ENCODE assay signal across 13 cellular contexts in the genomic region with DNA sequence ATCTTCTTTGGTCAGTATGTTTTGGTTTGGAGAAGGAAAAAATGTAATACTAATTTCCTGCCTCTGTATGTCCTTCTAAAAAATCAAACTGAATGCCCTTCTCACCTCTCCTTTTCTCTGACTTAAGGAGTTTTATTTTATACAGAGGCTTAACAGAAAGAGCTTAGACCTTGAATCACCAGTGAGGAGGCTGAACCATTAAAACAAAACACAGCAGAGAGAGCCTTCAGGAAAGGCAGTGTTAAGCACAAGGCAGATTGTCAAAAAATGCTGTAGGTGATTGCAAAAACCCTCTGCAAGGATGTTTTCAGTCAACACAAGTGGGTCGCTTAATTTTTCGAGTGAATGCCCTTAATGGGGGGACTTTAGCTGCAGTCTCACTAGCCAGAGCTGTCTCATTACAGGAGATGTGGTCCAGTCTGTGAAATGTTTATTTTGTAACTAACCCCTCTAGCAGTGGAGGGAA.
DNase-seq lines count a peak whose midpoint lies in the region; ATAC-seq and TF ChIP-seq lines count a peak whose summit lies in the region.
"Had no signal": no experiment of that assay in that cellular context is flagged by ENCODE, and none has a peak within 500 bp of the region (broad histone marks: within the 10 kb centered on the region; RNA-seq: fewer than 3 reads in every experiment).

No MANE protein-coding gene starts in this region.

- no peaks in the 10 kb centered on the region for H3K9me3 Mint-ChIP-seq in osteocyte (ENCODE audit: unreplicated experiment)
- H3K9me3 Mint-ChIP-seq: activated CD4-positive, alpha-beta memory T cell treated with anti-CD3 and anti-CD28 coated beads for 36 hours; activated naive CD8-positive, alpha-beta T cell treated with anti-CD3 and anti-CD28 coated beads, Interleukin-2, amount 10 ng/mL, durations not matched to agents 7 days and 5 days had no signal

- no peaks in the 10 kb centered on the region for H3K27me3 ChIP-seq in MG63

- peak overlapping the region; percentile 20 for H3K4me3 Mint-ChIP-seq in osteocyte (ENCODE audit: unreplicated experiment)
- H3K4me3 Mint-ChIP-seq: activated CD4-positive, alpha-beta memory T cell treated with anti-CD3 and anti-CD28 coated beads for 36 hours; activated naive CD8-positive, alpha-beta T cell treated with anti-CD3 and anti-CD28 coated beads, Interleukin-2, amount 10 ng/mL, durations not matched to agents 7 days and 5 days; IgD-negative memory B cell; naive thymus-derived CD4-positive, alpha-beta T cell had no signal

- H3K27ac Mint-ChIP-seq in osteocyte (ENCODE audit: unreplicated experiment), result peak overlapping the region; percentile 83
- H3K27ac Mint-ChIP-seq: activated CD4-positive, alpha-beta memory T cell treated with anti-CD3 and anti-CD28 coated beads for 36 hours; activated naive CD8-positive, alpha-beta T cell treated with anti-CD3 and anti-CD28 coated beads, Interleukin-2, amount 10 ng/mL, durations not matched to agents 7 days and 5 days; IgD-negative memory B cell; naive thymus-derived CD4-positive, alpha-beta T cell had no signal

- no peaks in the 10 kb centered on the region for H3K36me3 Mint-ChIP-seq in osteocyte (ENCODE audit: unreplicated experiment)
- H3K36me3 Mint-ChIP-seq: activated CD4-positive, alpha-beta memory T cell treated with anti-CD3 and anti-CD28 coated beads for 36 hours; activated naive CD8-positive, alpha-beta T cell treated with anti-CD3 and anti-CD28 coated beads, Interleukin-2, amount 10 ng/mL, durations not matched to agents 7 days and 5 days; naive thymus-derived CD4-positive, alpha-beta T cell had no signal

- no peak overlapping the region for H3K4me3 ChIP-seq in choroid plexus epithelial cell (ENCODE audit: low read depth, low read length)
- H3K4me3 ChIP-seq in MG63, result no peak overlapping the region

- ATAC-seq in HG03432 (IDR thresholded peaks at IDR 0.05; ENCODE audit: unreplicated experiment), result no peak
- no peak for ATAC-seq in omental fat pad (ENCODE audit: low FRiP score)
- ATAC-seq: naive thymus-derived CD4-positive, alpha-beta T cell had no signal

- H3K27me3 Mint-ChIP-seq in osteocyte (ENCODE audit: unreplicated experiment), result no peaks in the 10 kb centered on the region
- H3K27me3 Mint-ChIP-seq: activated naive CD8-positive, alpha-beta T cell treated with anti-CD3 and anti-CD28 coated beads, Interleukin-2, amount 10 ng/mL, durations not matched to agents 7 days and 5 days; IgD-negative memory B cell had no signal

- H3K36me3 ChIP-seq in MG63, result no peaks in the 10 kb centered on the region

- peaks cover 43% of the 10 kb centered on the region for H3K4me1 Mint-ChIP-seq in osteocyte (ENCODE audit: unreplicated experiment)
- H3K4me1 Mint-ChIP-seq: activated naive CD8-positive, alpha-beta T cell treated with anti-CD3 and anti-CD28 coated beads, Interleukin-2, amount 10 ng/mL, durations not matched to agents 7 days and 5 days; IgD-negative memory B cell; naive thymus-derived CD4-positive, alpha-beta T cell had no signal

- H3K9me3 ChIP-seq in MG63, result peaks cover 3% of the 10 kb centered on the region; the same call in 1 of the 2 replicates

- no peak for TF ChIP-seq CTCF in choroid plexus epithelial cell (conservative IDR thresholded peaks at IDR 0.05; ENCODE audit: low read depth, low read length)
- no peak for TF ChIP-seq CTCF in osteocyte (IDR thresholded peaks at IDR 0.05)
- no peak for TF ChIP-seq CTCF in omental fat pad (IDR thresholded peaks at IDR 0.05)

- DNase-seq in EL, result peak; percentile 30
- DNase-seq in NCI-H1105 treated with DMSO at 0.1 percent for 48 hours (lab: John Stamatoyannopoulos, UW), result peak; percentile 10
- DNase-seq in choroid plexus epithelial cell (ENCODE audit: low read depth), result peak; percentile 52
- no peak for DNase-seq in osteocyte (ENCODE audit: extremely low spot score, unreplicated experiment)
- no peak for DNase-seq in omental fat pad (ENCODE audit: low spot score)
- no peak for DNase-seq in MG63
- DNase-seq in activated CD4-positive, alpha-beta T cell treated with anti-CD3 and anti-CD28 coated beads for 48 hours, result no peak
- DNase-seq: activated CD4-positive, alpha-beta memory T cell treated with anti-CD3 and anti-CD28 coated beads for 36 hours; activated naive CD8-positive, alpha-beta T cell treated with anti-CD3 and anti-CD28 coated beads, Interleukin-2, amount 10 ng/mL, durations not matched to agents 7 days and 5 days; naive thymus-derived CD4-positive, alpha-beta T cell; NCI-H446 had no signal

Comparison
In these comparisons a context has a peak if more than half of its experiments do, and no peak if none do; other contexts are left out.
1. DNase-seq: peak in EL (single experiment), NCI-H1105 treated with DMSO at 0.1 percent for 48 hours (single experiment) and choroid plexus epithelial cell (single experiment); none in osteocyte (single experiment), omental fat pad (single experiment), MG63 (single experiment) and activated CD4-positive, alpha-beta T cell treated with anti-CD3 and anti-CD28 coated beads for 48 hours (single experiment).